Comparison of ENCODE assay signal across 8 cellular contexts in genomic region chr2:66391240-66391639, GRCh38. TPM values are rescaled to one million over a fixed set of nuclear protein-coding genes. Genes with fewer than 3 reads are reported as not detected.
DNase-seq lines count a peak whose midpoint lies in the region; ATAC-seq, FAIRE-seq and TF ChIP-seq lines count a peak whose summit lies in the region.
"Not testable (repeated sequence)": the region's sequence is repeated elsewhere in the genome, so short reads cannot be mapped to it uniquely, and the experiment has no call there.
"Had no signal": no experiment of that assay in that cellular context is flagged by ENCODE, and none has a peak within 500 bp of the region (broad histone marks: within the 10 kb centered on the region; RNA-seq: fewer than 3 reads in every experiment).

No MANE protein-coding gene starts in this region.

- H3K9me1 ChIP-seq in K562 (ENCODE audit: control insufficient read depth, insufficient read depth, low read length): not testable (repeated sequence)

- not testable (repeated sequence) for TF ChIP-seq CTCF in K562 (IDR thresholded peaks at IDR 0.05 in 2 of 3, conservative IDR thresholded peaks at IDR 0.05 in 1 of 3; ENCODE audit: insufficient read depth in 2 of 3, low read depth in 1 of 3, low read length in 3 of 3)

- not testable (repeated sequence) for H3K27ac ChIP-seq in K562 (ENCODE audit: extremely low read depth, low read depth, low read length); iPS-20b (ENCODE audit: low read length); trophoblast cell (ENCODE audit: low read depth, low read length)
- H3K27ac ChIP-seq in esophagus (ENCODE audit: low read depth in 2 of 2, low read length in 1 of 2): peak overlapping the region; percentile 73

- ATAC-seq in K562: not testable (repeated sequence)

- peak overlapping the region; percentile 28 for H4K8ac ChIP-seq in trophoblast cell (ENCODE audit: low read depth, low read length)

- H2BK5ac ChIP-seq in trophoblast cell (ENCODE audit: low read depth, low read length, poor library complexity): not testable (repeated sequence)

- peak overlapping the region; percentile 66 for H3K4me2 ChIP-seq in K562 (ENCODE audit: insufficient read depth, low read length)
- not testable (repeated sequence) for H3K4me2 ChIP-seq in trophoblast cell (ENCODE audit: low read length)

- 0% methylated on average over 10 of the region's 22 CpGs for WGBS in K562 (ENCODE audit: insufficient coverage, low coverage, missing lambda C conversion rate)
- WGBS in esophagus, 2 donors: 58 to 67% methylated on average over 18 to 21 of the region's 22 CpGs
- no CpG with 5 or more reads among the region's 22 CpGs for WGBS in trophoblast cell (ENCODE audit: extremely low coverage, insufficient coverage, insufficient read length)

- TSS peak; percentile 55 for BruUV-seq in K562 (replicated peaks; lab: Mats Ljungman, UMichigan)

- H3K18ac ChIP-seq in trophoblast cell (ENCODE audit: low read length): not testable (repeated sequence)

- not testable (repeated sequence) for H3K27me3 ChIP-seq in K562 (ENCODE audit: control insufficient read depth in 2 of 2, insufficient read depth in 2 of 2, low read length in 2 of 2); esophagus (ENCODE audit: control insufficient read depth in 1 of 2, insufficient read depth in 2 of 2, low read length in 2 of 2); iPS-20b (ENCODE audit: insufficient read depth, low read length); trophoblast cell (ENCODE audit: insufficient read depth, low read length)

- in situ Hi-C loops in K562 (cut with MboI): not testable (repeated sequence)

- intact Hi-C loops in K562 (cut with micrococcal nuclease): not testable (repeated sequence)

- not testable (repeated sequence) for H3K79me1 ChIP-seq in trophoblast cell (ENCODE audit: low read length)

- not testable (repeated sequence) for H2BK12ac ChIP-seq in trophoblast cell (ENCODE audit: low read length)

- H4K12ac ChIP-seq in trophoblast cell (ENCODE audit: low read depth, low read length): not testable (repeated sequence)

- H3K4me1 ChIP-seq in K562 (replicated peaks in 1 of 2; ENCODE audit: control insufficient read depth in 2 of 2, insufficient read depth in 2 of 2, low read length in 2 of 2); esophagus (ENCODE audit: control insufficient read depth in 2 of 2, insufficient read depth in 2 of 2, low read length in 1 of 2); iPS-20b (ENCODE audit: insufficient read depth, low read length); trophoblast cell (ENCODE audit: control insufficient read depth in 1 of 2, insufficient read depth in 2 of 2, low read length in 2 of 2): not testable (repeated sequence)

- POLR2A ChIA-PET in K562 (lab: Yijun Ruan, JAX): interaction anchor here (0.9 kb wide), 1 partner anchor 130 kb away, joined by 3 read pairs; no protein-coding TSS in a partner anchor

- not testable (repeated sequence) for H3K14ac ChIP-seq in trophoblast cell (ENCODE audit: low read length)

- peak overlapping the region; percentile 94 for H2AFZ ChIP-seq in K562 (ENCODE audit: low read depth, low read length)
- not testable (repeated sequence) for H2AFZ ChIP-seq in trophoblast cell (ENCODE audit: insufficient read depth, low read length, poor library complexity)

- TF ChIP-seq POLR2A in K562 (conservative IDR thresholded peaks at IDR 0.05): not testable (repeated sequence)

- H4K91ac ChIP-seq in trophoblast cell (ENCODE audit: low read depth, low read length): not testable (repeated sequence)

- H3K4ac ChIP-seq in trophoblast cell (ENCODE audit: low read depth, low read length): not testable (repeated sequence)

- H3K23ac ChIP-seq in trophoblast cell (ENCODE audit: low read length): not testable (repeated sequence)

- CTCF ChIA-PET in K562 (lab: Yijun Ruan, JAX; ENCODE audit: low intra/inter-chr PET ratio): not testable (repeated sequence)

- not testable (repeated sequence) for H3K36me3 ChIP-seq in K562 (ENCODE audit: control insufficient read depth, insufficient read depth, low read length); esophagus (ENCODE audit: control insufficient read depth in 2 of 2, insufficient read depth in 2 of 2, low read length in 1 of 2); iPS-20b (ENCODE audit: insufficient read depth, low read depth, low read length); trophoblast cell (ENCODE audit: control insufficient read depth in 1 of 2, insufficient read depth in 2 of 2, low read length in 2 of 2)

- H3K79me2 ChIP-seq in K562 (ENCODE audit: control insufficient read depth, insufficient read depth, low read length); trophoblast cell (ENCODE audit: control insufficient read depth, insufficient read depth, low read length, poor library complexity): not testable (repeated sequence)

- peak overlapping the region; percentile 21 for H3K4me3 ChIP-seq in K562
- H3K4me3 ChIP-seq in esophagus (ENCODE audit: low read depth in 1 of 2, low read length in 2 of 2); trophoblast cell (ENCODE audit: low read depth, low read length): not testable (repeated sequence)
- H3K4me3 ChIP-seq in iPS-20b (ENCODE audit: low read length): peak overlapping the region; percentile 3; the same call in 1 of the 2 replicates

- not testable (repeated sequence) for H2BK120ac ChIP-seq in trophoblast cell (ENCODE audit: insufficient read depth, low read length, poor library complexity)

- DNase-seq in DMS53 (lab: John Stamatoyannopoulos, UW): peak; percentile 47
- DNase-seq in HT-29 (ENCODE audit: low spot score): peak; percentile 43
- peak; percentile 37 to 46 for DNase-seq in NCI-H526 (lab: John Stamatoyannopoulos, UW)
- not testable (repeated sequence) for DNase-seq in K562 (ENCODE audit: extremely low read depth in 1 of 4, low spot score in 3 of 4); trophoblast cell

- not testable (repeated sequence) for H4K20me1 ChIP-seq in K562 (replicated peaks; ENCODE audit: control insufficient read depth, insufficient read depth, low read length)

- not testable (repeated sequence) for H2AK5ac ChIP-seq in trophoblast cell (ENCODE audit: low read length)

- TF ChIP-seq RAD21 in K562 (CRISPR knock-in tag; conservative IDR thresholded peaks at IDR 0.05 in 1 of 2, IDR thresholded peaks at IDR 0.05 in 1 of 2): not testable (repeated sequence)

- H3K9me3 ChIP-seq in K562 (replicated peaks; ENCODE audit: control insufficient read depth, insufficient read depth, low read depth, low read length); esophagus (ENCODE audit: control insufficient read depth in 2 of 2, insufficient read depth in 1 of 2, low read depth in 1 of 2, low read length in 1 of 2); iPS-20b (ENCODE audit: insufficient read depth, low read depth, low read length); trophoblast cell (ENCODE audit: insufficient read depth, low read depth, low read length): not testable (repeated sequence)

- not testable (repeated sequence) for FAIRE-seq in K562 (lab: Jason Lieb, UNC)

- not testable (repeated sequence) for TF ChIP-seq EP300 in K562 (IDR thresholded peaks at IDR 0.05; ENCODE audit: low read length)

- peak overlapping the region in 1 of 2 experiments; percentile 17; a peak in 1 of 4 replicates for H3K9ac ChIP-seq in K562 (ENCODE audit: insufficient read depth in 1 of 2, low read depth in 2 of 2, low read length in 2 of 2)
- not testable (repeated sequence) for H3K9ac ChIP-seq in iPS-20b (ENCODE audit: low read depth, low read length); trophoblast cell (ENCODE audit: low read length)

TF ChIP-seq in K562, 482 proteins besides CTCF, POLR2A, EP300 and RAD21 (continues in another document):
- not testable (repeated sequence) for TF ChIP-seq ATF1 (CRISPR knock-in tag; IDR thresholded peaks at IDR 0.05)
- TF ChIP-seq ATF1 (tag; IDR thresholded peaks at IDR 0.05) (0 out of 2 replicates have a peak, but pooled peaks have one; percentile 11), FOXK2 (conservative IDR thresholded peaks at IDR 0.05 in 1 of 2, IDR thresholded peaks at IDR 0.05 in 1 of 2; ENCODE audit: low read depth in 2 of 2) (peak in 1 of 2 experiments; percentile 69; a peak in 2 of 4 replicates), SMAD4 (CRISPR knock-in tag; conservative IDR thresholded peaks at IDR 0.05) (peak; percentile 64), ZEB2 (IDR thresholded peaks at IDR 0.05) (0 out of 2 replicates have a peak, but pooled peaks have one; percentile 16), L3MBTL2 (IDR thresholded peaks at IDR 0.05) (0 out of 2 replicates have a peak, but pooled peaks have one; percentile 28)

RNA-seq across cellular contexts. Expression of gene MEIS1, which starts 43.7 kb away (rescaled TPM):
- 3.1 and 7.7 TPM in 2 replicates for total RNA-seq in HT-29 (2014; rRNA removed; shearing (Covaris generic))
- 13.6 and 52.6 TPM in 2 replicates for total RNA-seq in K562 (2011; cell fraction: chromatin; rRNA removed; ENCODE audit: low replicate concordance)
- 11.7 and 15.3 TPM in 2 replicates for total RNA-seq in K562 (2011; cell fraction: nucleolus; rRNA removed)
- 23.2 and 31.9 TPM in 2 replicates for total RNA-seq in K562 (2011; cell fraction: nucleoplasm; rRNA removed)
- total RNA-seq in K562 (2014; rRNA removed) (5.6 and 7.1 TPM in 2 replicates), K562 (2014; rRNA removed; fragmentation: Illumina TruSeq; extraction: Trizol) (5.9 and 8.0 TPM in 2 replicates), K562 (2015; rRNA removed; fragmentation: Illumina TruSeq; extraction: Trizol) (7.1 and 7.5 TPM in 2 replicates), K562 (2021) (8.7 and 9.0 TPM in 2 replicates)
- polyA plus RNA-seq in K562 (2011; rRNA removed) (4.7 and 6.7 TPM in 2 replicates), K562 (2014; fragmentation: Illumina TruSeq; extraction: Trizol) (3.5 and 3.9 TPM in 2 replicates), K562 (2014; fragmentation: Nextera tagmentation; extraction: Ambion mirVana) (1 to 10 TPM; 2.3 to 6.7 TPM), K562 (2014; rRNA removed) (4.7 and 8.1 TPM in 2 replicates), esophagus (10 to 100 TPM; 16.8 to 30.4 TPM)
- 3.0 and 4.7 TPM in 2 replicates for polyA plus RNA-seq in K562 (2011; cell fraction: cytosol; rRNA removed)
- polyA plus RNA-seq in K562 (2011; cell fraction: nucleus; rRNA removed): 13.1 and 17.8 TPM in 2 replicates
- polyA plus RNA-seq in K562 (2012): 4.0 and 4.8 TPM in 2 replicates
- 18.2 and 28.5 TPM in 2 replicates for polyA minus RNA-seq in K562 (2011; rRNA and poly(A)+ RNA removed)
- 4.7 and 5.2 TPM in 2 replicates for polyA minus RNA-seq in K562 (2011; cell fraction: cytosol; rRNA and poly(A)+ RNA removed)
- 19.8 and 25.3 TPM in 2 replicates for polyA minus RNA-seq in K562 (2011; cell fraction: nucleus; rRNA and poly(A)+ RNA removed)
- polyA plus RNA-seq in trophoblast cell (2013): 19.4 and 19.9 TPM in 2 replicates
- total RNA-seq: CD4-positive, alpha-beta T cell had no signal
